17 cellular contexts compared by ENCODE assay signal in the genomic region with DNA sequence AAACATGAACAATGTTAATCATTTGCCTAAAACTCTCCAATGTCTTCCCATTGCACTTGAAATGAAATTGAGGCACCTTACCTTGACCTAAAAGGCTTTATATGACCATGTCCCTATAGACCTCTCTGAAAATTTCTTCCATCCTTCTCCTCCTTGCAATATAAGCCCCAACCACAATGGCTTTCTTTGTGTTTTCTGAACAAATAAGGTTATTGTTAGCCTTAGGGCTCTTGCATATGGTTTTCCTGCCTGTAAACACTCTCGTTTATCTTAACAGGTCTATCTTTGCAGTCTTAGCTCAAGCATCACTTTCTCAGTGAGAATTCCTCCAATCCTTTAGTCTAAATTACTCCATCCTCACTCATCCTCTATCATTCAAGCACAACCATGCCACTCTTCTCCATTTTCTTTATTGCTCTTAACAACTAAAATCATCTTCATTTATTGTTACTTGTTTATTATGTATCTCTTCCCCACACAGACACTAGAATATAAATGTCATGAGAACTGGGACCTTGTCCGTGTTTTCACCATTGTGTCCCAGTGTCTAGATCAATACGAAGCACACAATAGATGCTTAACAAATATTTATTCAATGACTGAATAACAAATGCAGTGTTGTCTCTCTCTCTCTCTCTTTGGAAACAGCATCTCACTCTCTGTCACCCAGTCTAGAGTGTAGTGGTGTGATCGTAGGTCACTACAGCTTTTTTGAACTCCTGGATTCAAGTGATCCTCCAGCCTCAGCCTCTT.
"Had no signal": no experiment of that assay in that cellular context is flagged by ENCODE, and none has a peak within 500 bp of the region (broad histone marks: within the 10 kb centered on the region; RNA-seq: fewer than 3 reads in every experiment).

No MANE protein-coding gene starts in this region.

- DNase-seq: effector memory CD4-positive, alpha-beta T cell; gastrocnemius medialis; immature natural killer cell; kidney; left cardiac atrium; left ventricle myocardium inferior; lower lobe of right lung; mesenchymal stem cell; naive thymus-derived CD4-positive, alpha-beta T cell; nephron progenitor cell; posterior cingulate gyrus; right cardiac atrium; stimulated activated CD4-positive, alpha-beta T cell treated with anti-CD3 and anti-CD28 coated beads, Interleukin-4, amount 100 ng/mL, for 1 hour; stimulated activated CD8-positive, alpha-beta memory T cell treated with anti-CD3 and anti-CD28 coated beads, Interleukin-4, amount 100 ng/mL, for 48 hours; stimulated activated naive CD8-positive, alpha-beta T cell treated with anti-CD3 and anti-CD28 coated beads, Interleukin-15, Interleukin-2, amounts not matched to agents 100 U/mL and 50 U/mL, for 24 hours; tibial artery; upper lobe of left lung had no signal
